ENCODE assay signal across 1 cellular context in the genomic region with DNA sequence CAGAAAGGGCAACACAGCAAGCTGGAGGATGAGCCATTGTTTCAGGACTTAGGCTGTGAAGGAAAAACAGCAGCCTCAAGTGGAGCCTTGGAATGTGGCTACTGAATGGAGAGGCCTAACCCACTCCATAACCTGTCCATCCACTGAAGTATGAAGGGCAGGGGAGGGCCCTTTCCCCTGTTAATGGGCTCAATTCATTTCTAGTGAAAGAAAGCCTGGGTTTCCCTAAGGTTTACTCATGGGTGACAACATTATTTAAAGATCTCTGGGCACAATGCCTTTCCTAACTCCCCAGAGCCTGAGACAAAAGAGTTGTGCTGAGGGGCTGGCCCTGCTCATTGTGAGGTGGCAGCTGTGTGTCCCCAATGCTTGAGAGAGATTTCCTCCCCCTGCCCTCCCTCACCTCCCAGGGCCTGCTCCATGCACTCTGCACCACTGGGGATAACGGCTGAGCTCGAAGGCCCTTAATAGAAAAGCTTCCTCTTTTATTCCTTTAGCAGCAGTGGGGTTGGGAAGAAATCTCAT.
TF ChIP-seq lines count a peak whose summit lies in the region.

No MANE protein-coding gene starts in this region.

TF ChIP-seq in GM23338, 12 proteins besides CTCF, POLR2A, EP300 and RAD21:
- TF ChIP-seq, protein P1, sequence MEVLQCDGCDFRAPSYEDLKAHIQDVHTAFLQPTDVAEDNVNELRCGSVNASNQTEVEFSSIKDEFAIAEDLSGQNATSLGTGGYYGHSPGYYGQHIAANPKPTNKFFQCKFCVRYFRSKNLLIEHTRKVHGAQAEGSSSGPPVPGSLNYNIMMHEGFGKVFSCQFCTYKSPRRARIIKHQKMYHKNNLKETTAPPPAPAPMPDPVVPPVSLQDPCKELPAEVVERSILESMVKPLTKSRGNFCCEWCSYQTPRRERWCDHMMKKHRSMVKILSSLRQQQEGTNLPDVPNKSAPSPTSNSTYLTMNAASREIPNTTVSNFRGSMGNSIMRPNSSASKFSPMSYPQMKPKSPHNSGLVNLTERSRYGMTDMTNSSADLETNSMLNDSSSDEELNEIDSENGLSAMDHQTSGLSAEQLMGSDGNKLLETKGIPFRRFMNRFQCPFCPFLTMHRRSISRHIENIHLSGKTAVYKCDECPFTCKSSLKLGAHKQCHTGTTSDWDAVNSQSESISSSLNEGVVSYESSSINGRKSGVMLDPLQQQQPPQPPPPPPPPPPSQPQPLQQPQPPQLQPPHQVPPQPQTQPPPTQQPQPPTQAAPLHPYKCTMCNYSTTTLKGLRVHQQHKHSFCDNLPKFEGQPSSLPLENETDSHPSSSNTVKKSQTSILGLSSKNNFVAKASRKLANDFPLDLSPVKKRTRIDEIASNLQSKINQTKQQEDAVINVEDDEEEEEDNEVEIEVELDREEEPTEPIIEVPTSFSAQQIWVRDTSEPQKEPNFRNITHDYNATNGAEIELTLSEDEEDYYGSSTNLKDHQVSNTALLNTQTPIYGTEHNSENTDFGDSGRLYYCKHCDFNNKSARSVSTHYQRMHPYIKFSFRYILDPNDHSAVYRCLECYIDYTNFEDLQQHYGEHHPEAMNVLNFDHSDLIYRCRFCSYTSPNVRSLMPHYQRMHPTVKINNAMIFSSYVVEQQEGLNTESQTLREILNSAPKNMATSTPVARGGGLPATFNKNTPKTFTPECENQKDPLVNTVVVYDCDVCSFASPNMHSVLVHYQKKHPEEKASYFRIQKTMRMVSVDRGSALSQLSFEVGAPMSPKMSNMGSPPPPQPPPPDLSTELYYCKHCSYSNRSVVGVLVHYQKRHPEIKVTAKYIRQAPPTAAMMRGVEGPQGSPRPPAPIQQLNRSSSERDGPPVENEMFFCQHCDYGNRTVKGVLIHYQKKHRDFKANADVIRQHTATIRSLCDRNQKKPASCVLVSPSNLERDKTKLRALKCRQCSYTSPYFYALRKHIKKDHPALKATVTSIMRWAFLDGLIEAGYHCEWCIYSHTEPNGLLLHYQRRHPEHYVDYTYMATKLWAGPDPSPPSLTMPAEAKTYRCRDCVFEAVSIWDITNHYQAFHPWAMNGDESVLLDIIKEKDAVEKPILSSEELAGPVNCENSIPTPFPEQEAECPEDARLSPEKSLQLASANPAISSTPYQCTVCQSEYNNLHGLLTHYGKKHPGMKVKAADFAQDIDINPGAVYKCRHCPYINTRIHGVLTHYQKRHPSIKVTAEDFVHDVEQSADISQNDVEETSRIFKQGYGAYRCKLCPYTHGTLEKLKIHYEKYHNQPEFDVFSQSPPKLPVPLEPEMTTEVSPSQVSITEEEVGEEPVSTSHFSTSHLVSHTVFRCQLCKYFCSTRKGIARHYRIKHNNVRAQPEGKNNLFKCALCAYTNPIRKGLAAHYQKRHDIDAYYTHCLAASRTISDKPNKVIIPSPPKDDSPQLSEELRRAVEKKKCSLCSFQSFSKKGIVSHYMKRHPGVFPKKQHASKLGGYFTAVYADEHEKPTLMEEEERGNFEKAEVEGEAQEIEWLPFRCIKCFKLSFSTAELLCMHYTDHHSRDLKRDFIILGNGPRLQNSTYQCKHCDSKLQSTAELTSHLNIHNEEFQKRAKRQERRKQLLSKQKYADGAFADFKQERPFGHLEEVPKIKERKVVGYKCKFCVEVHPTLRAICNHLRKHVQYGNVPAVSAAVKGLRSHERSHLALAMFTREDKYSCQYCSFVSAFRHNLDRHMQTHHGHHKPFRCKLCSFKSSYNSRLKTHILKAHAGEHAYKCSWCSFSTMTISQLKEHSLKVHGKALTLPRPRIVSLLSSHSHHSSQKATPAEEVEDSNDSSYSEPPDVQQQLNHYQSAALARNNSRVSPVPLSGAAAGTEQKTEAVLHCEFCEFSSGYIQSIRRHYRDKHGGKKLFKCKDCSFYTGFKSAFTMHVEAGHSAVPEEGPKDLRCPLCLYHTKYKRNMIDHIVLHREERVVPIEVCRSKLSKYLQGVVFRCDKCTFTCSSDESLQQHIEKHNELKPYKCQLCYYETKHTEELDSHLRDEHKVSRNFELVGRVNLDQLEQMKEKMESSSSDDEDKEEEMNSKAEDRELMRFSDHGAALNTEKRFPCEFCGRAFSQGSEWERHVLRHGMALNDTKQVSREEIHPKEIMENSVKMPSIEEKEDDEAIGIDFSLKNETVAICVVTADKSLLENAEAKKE (CRISPR knock-in tag; IDR thresholded peaks at IDR 0.05): peak; percentile 50; the same call in 1 of the 2 replicates
- TF ChIP-seq, protein P2, sequence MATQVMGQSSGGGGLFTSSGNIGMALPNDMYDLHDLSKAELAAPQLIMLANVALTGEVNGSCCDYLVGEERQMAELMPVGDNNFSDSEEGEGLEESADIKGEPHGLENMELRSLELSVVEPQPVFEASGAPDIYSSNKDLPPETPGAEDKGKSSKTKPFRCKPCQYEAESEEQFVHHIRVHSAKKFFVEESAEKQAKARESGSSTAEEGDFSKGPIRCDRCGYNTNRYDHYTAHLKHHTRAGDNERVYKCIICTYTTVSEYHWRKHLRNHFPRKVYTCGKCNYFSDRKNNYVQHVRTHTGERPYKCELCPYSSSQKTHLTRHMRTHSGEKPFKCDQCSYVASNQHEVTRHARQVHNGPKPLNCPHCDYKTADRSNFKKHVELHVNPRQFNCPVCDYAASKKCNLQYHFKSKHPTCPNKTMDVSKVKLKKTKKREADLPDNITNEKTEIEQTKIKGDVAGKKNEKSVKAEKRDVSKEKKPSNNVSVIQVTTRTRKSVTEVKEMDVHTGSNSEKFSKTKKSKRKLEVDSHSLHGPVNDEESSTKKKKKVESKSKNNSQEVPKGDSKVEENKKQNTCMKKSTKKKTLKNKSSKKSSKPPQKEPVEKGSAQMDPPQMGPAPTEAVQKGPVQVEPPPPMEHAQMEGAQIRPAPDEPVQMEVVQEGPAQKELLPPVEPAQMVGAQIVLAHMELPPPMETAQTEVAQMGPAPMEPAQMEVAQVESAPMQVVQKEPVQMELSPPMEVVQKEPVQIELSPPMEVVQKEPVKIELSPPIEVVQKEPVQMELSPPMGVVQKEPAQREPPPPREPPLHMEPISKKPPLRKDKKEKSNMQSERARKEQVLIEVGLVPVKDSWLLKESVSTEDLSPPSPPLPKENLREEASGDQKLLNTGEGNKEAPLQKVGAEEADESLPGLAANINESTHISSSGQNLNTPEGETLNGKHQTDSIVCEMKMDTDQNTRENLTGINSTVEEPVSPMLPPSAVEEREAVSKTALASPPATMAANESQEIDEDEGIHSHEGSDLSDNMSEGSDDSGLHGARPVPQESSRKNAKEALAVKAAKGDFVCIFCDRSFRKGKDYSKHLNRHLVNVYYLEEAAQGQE (IDR thresholded peaks at IDR 0.05; ENCODE audit: unreplicated experiment): no peak
- TF ChIP-seq EZH2phosphoT487 (IDR thresholded peaks at IDR 0.05; ENCODE audit: unreplicated experiment) (no peak), NANOG (IDR thresholded peaks at IDR 0.05; ENCODE audit: borderline replicate concordance) (no peak), STAT1 (IDR thresholded peaks at IDR 0.05; ENCODE audit: unreplicated experiment) (no peak), JUNB (IDR thresholded peaks at IDR 0.05; ENCODE audit: unreplicated experiment) (no peak)
TF ChIP-seq in GM23338: peak in this region for 1.
